1 cellular context compared by ENCODE assay signal in the genomic region with DNA sequence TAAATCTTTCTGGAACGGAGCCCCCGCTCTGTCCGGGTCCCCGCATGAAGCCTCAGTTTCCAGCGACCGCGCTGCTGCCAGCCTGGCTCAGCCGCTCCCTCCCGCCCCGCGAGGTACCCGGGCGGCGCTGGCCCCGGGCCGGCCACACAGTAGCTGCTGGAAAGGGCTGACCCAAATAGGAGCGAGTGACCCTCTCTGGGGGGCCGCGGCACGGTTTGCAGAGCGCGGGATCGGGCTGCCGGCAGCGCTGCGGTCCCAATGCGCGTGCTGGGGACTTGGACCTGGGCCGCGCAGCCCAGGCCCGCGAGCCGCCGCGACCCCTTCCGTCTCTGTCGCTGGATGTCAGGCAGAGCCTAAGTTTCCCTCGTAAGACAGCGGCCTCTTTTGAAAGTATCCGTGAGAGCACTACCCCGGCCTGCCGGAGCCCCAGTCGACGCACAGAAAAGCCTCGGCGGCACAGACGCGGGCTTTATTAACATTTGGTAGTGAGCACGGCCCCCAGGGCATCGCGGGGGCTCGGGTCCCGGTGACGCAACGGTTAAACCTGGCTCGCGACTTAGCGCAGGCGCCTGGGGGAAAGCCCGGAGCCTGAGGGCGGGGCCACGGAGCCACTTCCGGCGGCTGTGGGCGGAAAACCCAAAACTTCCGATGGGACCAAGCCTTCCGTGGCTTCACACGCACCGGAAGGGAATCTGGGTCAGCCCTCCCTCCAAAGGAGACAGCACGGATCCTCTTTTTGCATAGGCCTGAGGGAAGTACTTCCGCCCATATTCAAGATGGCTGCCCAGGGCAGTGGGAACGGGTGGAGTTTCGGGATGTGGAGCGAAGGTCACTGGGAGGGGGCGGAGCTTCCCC.
TF ChIP-seq lines count a peak whose summit lies in the region.

No MANE protein-coding gene starts in this region.

TF ChIP-seq in K562, 482 proteins besides CTCF, POLR2A, EP300 and RAD21 (continued from another document and continues in another):
- TF ChIP-seq CBX2 (IDR thresholded peaks at IDR 0.05; ENCODE audit: insufficient read depth, low read length, poor library complexity, severe bottlenecking) (no peak), TEAD4 (IDR thresholded peaks at IDR 0.05; ENCODE audit: low read length) (no peak), TEAD4 (CRISPR knock-in tag; IDR thresholded peaks at IDR 0.05; ENCODE audit: borderline replicate concordance) (0 out of 2 replicates have a peak, but pooled peaks have one; percentile 36), NCOA4 (IDR thresholded peaks at IDR 0.05; ENCODE audit: partially characterized antibody) (no peak), EP400 (IDR thresholded peaks at IDR 0.05) (no peak; the same call in 1 of the 2 replicates), POLR2AphosphoS2 (IDR thresholded peaks at IDR 0.05; ENCODE audit: low read length) (peak; percentile 97), RAD51 (IDR thresholded peaks at IDR 0.05; ENCODE audit: borderline replicate concordance, low read depth) (no peak), OTX1 (CRISPR knock-in tag; IDR thresholded peaks at IDR 0.05) (0 out of 2 replicates have a peak, but pooled peaks have one; percentile 12), NBN (IDR thresholded peaks at IDR 0.05; ENCODE audit: low read depth) (no peak), NEUROD1 (IDR thresholded peaks at IDR 0.05; ENCODE audit: borderline replicate concordance, low read depth, low read length, partially characterized antibody) (no peak), MTA1 (IDR thresholded peaks at IDR 0.05; ENCODE audit: borderline replicate concordance) (no peak), DNMT1 (IDR thresholded peaks at IDR 0.05) (no peak), ZNF764 (CRISPR knock-in tag; IDR thresholded peaks at IDR 0.05; ENCODE audit: low read depth) (no peak), ZNF41 (CRISPR knock-in tag; conservative IDR thresholded peaks at IDR 0.05) (no peak; the same call in 1 of the 2 replicates), ZBTB17 (CRISPR knock-in tag; IDR thresholded peaks at IDR 0.05) (peak; percentile 28), CBX1 (IDR thresholded peaks at IDR 0.05; ENCODE audit: low read depth) (peak; percentile 81; the same call in 1 of the 2 replicates), HDGF (IDR thresholded peaks at IDR 0.05) (no peak), HCFC1 (IDR thresholded peaks at IDR 0.05; ENCODE audit: low read depth, low read length) (peak; percentile 94), BRD9 (IDR thresholded peaks at IDR 0.05; ENCODE audit: low read depth, partially characterized antibody) (no peak), CC2D1A (IDR thresholded peaks at IDR 0.05) (no peak), SNIP1 (IDR thresholded peaks at IDR 0.05; ENCODE audit: low read depth) (no peak), RHOXF2B (CRISPR knock-in tag; conservative IDR thresholded peaks at IDR 0.05) (no peak), ZBTB8A (IDR thresholded peaks at IDR 0.05; ENCODE audit: partially characterized antibody) (no peak), BDP1 (IDR thresholded peaks at IDR 0.05; ENCODE audit: insufficient read depth, insufficient read length) (no peak), DPF2 (IDR thresholded peaks at IDR 0.05) (no peak), SETDB1 (IDR thresholded peaks at IDR 0.05; ENCODE audit: low read length) (peak; percentile 24), ZNF551 (CRISPR knock-in tag; IDR thresholded peaks at IDR 0.05) (no peak), DDX20 (tag; IDR thresholded peaks at IDR 0.05; ENCODE audit: low read depth) (no peak), NCOA1 (IDR thresholded peaks at IDR 0.05; ENCODE audit: low read depth) (peak; percentile 93), ZNF717 (CRISPR knock-in tag; IDR thresholded peaks at IDR 0.05) (no peak), NFXL1 (CRISPR knock-in tag; IDR thresholded peaks at IDR 0.05) (no peak), RNF2 (IDR thresholded peaks at IDR 0.05) (no peak), RB1 (IDR thresholded peaks at IDR 0.05; ENCODE audit: low read depth) (peak; percentile 53; the same call in 1 of the 2 replicates), MAFG (tag; conservative IDR thresholded peaks at IDR 0.05) (no peak), NR3C1 (CRISPR knock-in tag; IDR thresholded peaks at IDR 0.05) (no peak), HMGN3 (IDR thresholded peaks at IDR 0.05; ENCODE audit: borderline replicate concordance, extremely low read depth, insufficient read length, low read depth, low read length) (no peak), ZNF212 (CRISPR knock-in tag; IDR thresholded peaks at IDR 0.05) (no peak), GABPA (tag; conservative IDR thresholded peaks at IDR 0.05; ENCODE audit: low read depth) (peak; percentile 99), ZNF3 (CRISPR knock-in tag; IDR thresholded peaks at IDR 0.05) (no peak), ZNF785 (CRISPR knock-in tag; IDR thresholded peaks at IDR 0.05) (no peak), RBM14 (IDR thresholded peaks at IDR 0.05; ENCODE audit: borderline replicate concordance, insufficient read depth, low read depth, low read length) (peak; percentile 95; the same call in 1 of the 2 replicates), ZNF589 (CRISPR knock-in tag; IDR thresholded peaks at IDR 0.05; ENCODE audit: low read depth) (no peak; the same call in 1 of the 2 replicates), ETV6 (IDR thresholded peaks at IDR 0.05; ENCODE audit: borderline replicate concordance in 1 of 2, low read depth in 2 of 2, low read length in 1 of 2) (peak; percentile 43 to 49; a peak in 2 of 4 replicates), ETV6 (CRISPR knock-in tag; IDR thresholded peaks at IDR 0.05; ENCODE audit: borderline replicate concordance) (0 out of 2 replicates have a peak, but pooled peaks have one; percentile 65), ZNF124 (CRISPR knock-in tag; IDR thresholded peaks at IDR 0.05) (no peak), SMAD1 (IDR thresholded peaks at IDR 0.05; ENCODE audit: low read depth, low read length, partially characterized antibody) (peak; percentile 50), ZFPM2 (CRISPR knock-in tag; IDR thresholded peaks at IDR 0.05) (0 out of 2 replicates have a peak, but pooled peaks have one; percentile 77), C11orf30 (IDR thresholded peaks at IDR 0.05; ENCODE audit: low read depth) (peak; percentile 66; the same call in 1 of the 2 replicates), KAT8 (IDR thresholded peaks at IDR 0.05; ENCODE audit: low read depth) (no peak)
- TF ChIP-seq, protein P1, sequence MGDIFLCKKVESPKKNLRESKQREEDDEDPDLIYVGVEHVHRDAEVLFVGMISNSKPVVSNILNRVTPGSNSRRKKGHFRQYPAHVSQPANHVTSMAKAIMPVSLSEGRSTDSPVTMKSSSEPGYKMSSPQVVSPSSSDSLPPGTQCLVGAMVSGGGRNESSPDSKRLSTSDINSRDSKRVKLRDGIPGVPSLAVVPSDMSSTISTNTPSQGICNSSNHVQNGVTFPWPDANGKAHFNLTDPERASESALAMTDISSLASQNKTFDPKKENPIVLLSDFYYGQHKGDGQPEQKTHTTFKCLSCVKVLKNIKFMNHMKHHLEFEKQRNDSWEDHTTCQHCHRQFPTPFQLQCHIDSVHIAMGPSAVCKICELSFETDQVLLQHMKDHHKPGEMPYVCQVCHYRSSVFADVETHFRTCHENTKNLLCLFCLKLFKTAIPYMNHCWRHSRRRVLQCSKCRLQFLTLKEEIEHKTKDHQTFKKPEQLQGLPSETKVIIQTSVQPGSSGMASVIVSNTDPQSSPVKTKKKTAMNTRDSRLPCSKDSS (IDR thresholded peaks at IDR 0.05; ENCODE audit: low read depth, partially characterized antibody), result no peak
- TF ChIP-seq, protein P2, sequence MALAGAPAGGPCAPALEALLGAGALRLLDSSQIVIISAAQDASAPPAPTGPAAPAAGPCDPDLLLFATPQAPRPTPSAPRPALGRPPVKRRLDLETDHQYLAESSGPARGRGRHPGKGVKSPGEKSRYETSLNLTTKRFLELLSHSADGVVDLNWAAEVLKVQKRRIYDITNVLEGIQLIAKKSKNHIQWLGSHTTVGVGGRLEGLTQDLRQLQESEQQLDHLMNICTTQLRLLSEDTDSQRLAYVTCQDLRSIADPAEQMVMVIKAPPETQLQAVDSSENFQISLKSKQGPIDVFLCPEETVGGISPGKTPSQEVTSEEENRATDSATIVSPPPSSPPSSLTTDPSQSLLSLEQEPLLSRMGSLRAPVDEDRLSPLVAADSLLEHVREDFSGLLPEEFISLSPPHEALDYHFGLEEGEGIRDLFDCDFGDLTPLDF (CRISPR knock-in tag; IDR thresholded peaks at IDR 0.05), result peak; percentile 66
- TF ChIP-seq, protein P3, sequence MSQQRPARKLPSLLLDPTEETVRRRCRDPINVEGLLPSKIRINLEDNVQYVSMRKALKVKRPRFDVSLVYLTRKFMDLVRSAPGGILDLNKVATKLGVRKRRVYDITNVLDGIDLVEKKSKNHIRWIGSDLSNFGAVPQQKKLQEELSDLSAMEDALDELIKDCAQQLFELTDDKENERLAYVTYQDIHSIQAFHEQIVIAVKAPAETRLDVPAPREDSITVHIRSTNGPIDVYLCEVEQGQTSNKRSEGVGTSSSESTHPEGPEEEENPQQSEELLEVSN (IDR thresholded peaks at IDR 0.05; ENCODE audit: borderline replicate concordance in 1 of 2, extremely low read depth in 1 of 2, insufficient read depth in 1 of 2, insufficient read length in 1 of 2, low read depth in 1 of 2, low read length in 1 of 2, poor library complexity in 1 of 2, severe bottlenecking in 1 of 2), result peak; percentile 52 to 66
- TF ChIP-seq, protein P4, sequence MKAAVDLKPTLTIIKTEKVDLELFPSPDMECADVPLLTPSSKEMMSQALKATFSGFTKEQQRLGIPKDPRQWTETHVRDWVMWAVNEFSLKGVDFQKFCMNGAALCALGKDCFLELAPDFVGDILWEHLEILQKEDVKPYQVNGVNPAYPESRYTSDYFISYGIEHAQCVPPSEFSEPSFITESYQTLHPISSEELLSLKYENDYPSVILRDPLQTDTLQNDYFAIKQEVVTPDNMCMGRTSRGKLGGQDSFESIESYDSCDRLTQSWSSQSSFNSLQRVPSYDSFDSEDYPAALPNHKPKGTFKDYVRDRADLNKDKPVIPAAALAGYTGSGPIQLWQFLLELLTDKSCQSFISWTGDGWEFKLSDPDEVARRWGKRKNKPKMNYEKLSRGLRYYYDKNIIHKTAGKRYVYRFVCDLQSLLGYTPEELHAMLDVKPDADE (conservative IDR thresholded peaks at IDR 0.05; ENCODE audit: control insufficient read depth, low read depth, low read length), result peak; percentile 94
- TF ChIP-seq, protein P5, sequence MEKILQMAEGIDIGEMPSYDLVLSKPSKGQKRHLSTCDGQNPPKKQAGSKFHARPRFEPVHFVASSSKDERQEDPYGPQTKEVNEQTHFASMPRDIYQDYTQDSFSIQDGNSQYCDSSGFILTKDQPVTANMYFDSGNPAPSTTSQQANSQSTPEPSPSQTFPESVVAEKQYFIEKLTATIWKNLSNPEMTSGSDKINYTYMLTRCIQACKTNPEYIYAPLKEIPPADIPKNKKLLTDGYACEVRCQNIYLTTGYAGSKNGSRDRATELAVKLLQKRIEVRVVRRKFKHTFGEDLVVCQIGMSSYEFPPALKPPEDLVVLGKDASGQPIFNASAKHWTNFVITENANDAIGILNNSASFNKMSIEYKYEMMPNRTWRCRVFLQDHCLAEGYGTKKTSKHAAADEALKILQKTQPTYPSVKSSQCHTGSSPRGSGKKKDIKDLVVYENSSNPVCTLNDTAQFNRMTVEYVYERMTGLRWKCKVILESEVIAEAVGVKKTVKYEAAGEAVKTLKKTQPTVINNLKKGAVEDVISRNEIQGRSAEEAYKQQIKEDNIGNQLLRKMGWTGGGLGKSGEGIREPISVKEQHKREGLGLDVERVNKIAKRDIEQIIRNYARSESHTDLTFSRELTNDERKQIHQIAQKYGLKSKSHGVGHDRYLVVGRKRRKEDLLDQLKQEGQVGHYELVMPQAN (IDR thresholded peaks at IDR 0.05; ENCODE audit: borderline replicate concordance), result no peak
- TF ChIP-seq, protein P6, sequence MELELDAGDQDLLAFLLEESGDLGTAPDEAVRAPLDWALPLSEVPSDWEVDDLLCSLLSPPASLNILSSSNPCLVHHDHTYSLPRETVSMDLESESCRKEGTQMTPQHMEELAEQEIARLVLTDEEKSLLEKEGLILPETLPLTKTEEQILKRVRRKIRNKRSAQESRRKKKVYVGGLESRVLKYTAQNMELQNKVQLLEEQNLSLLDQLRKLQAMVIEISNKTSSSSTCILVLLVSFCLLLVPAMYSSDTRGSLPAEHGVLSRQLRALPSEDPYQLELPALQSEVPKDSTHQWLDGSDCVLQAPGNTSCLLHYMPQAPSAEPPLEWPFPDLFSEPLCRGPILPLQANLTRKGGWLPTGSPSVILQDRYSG (tag; conservative IDR thresholded peaks at IDR 0.05; ENCODE audit: low read depth), result no peak
- TF ChIP-seq, protein P7, sequence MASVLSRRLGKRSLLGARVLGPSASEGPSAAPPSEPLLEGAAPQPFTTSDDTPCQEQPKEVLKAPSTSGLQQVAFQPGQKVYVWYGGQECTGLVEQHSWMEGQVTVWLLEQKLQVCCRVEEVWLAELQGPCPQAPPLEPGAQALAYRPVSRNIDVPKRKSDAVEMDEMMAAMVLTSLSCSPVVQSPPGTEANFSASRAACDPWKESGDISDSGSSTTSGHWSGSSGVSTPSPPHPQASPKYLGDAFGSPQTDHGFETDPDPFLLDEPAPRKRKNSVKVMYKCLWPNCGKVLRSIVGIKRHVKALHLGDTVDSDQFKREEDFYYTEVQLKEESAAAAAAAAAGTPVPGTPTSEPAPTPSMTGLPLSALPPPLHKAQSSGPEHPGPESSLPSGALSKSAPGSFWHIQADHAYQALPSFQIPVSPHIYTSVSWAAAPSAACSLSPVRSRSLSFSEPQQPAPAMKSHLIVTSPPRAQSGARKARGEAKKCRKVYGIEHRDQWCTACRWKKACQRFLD (CRISPR knock-in tag; IDR thresholded peaks at IDR 0.05), result 0 out of 2 replicates have a peak, but pooled peaks have one; percentile 59
- TF ChIP-seq, protein P8, sequence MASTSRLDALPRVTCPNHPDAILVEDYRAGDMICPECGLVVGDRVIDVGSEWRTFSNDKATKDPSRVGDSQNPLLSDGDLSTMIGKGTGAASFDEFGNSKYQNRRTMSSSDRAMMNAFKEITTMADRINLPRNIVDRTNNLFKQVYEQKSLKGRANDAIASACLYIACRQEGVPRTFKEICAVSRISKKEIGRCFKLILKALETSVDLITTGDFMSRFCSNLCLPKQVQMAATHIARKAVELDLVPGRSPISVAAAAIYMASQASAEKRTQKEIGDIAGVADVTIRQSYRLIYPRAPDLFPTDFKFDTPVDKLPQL (IDR thresholded peaks at IDR 0.05; ENCODE audit: extremely low read depth, insufficient read length), result no peak
- TF ChIP-seq, protein P9, sequence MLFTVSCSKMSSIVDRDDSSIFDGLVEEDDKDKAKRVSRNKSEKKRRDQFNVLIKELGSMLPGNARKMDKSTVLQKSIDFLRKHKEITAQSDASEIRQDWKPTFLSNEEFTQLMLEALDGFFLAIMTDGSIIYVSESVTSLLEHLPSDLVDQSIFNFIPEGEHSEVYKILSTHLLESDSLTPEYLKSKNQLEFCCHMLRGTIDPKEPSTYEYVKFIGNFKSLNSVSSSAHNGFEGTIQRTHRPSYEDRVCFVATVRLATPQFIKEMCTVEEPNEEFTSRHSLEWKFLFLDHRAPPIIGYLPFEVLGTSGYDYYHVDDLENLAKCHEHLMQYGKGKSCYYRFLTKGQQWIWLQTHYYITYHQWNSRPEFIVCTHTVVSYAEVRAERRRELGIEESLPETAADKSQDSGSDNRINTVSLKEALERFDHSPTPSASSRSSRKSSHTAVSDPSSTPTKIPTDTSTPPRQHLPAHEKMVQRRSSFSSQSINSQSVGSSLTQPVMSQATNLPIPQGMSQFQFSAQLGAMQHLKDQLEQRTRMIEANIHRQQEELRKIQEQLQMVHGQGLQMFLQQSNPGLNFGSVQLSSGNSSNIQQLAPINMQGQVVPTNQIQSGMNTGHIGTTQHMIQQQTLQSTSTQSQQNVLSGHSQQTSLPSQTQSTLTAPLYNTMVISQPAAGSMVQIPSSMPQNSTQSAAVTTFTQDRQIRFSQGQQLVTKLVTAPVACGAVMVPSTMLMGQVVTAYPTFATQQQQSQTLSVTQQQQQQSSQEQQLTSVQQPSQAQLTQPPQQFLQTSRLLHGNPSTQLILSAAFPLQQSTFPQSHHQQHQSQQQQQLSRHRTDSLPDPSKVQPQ (CRISPR knock-in tag; IDR thresholded peaks at IDR 0.05; ENCODE audit: borderline replicate concordance), result peak; percentile 54; the same call in 1 of the 2 replicates
